ENCODE assay signal across 8 cellular contexts in the genomic region with DNA sequence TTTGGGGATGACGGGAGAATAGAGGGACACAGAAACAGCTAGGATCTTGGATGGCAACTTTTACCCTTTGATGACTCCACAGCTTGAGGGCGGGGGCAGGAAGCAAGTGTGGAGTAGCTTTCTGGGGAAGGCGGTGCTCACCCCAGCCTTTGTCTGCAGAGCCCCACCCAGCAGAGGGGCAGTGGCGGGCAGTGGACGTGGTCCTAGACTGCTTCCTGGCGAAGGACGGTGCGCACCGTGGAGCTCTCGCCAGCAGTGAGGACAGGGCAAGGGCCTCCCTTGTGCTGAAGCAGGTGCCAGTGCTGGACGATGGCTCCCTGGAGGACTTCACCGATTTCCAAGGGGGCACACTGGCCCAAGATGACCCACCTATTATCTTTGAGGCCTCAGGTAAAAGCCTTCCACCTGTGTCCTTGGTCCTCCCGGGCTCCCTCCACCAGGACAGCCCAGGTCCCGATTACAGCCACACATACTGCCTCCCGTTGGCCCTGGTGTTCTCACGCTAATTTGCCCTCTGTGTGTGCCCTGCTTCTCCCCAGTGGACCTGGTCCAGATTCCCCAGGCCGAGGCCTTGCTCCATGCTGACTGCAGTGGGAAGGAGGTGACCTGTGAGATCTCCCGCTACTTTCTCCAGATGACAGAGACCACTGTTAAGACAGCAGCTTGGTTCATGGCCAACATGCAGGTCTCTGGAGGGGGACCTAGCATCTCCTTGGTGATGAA. TPM values are rescaled to one million over a fixed set of nuclear protein-coding genes. Genes with fewer than 3 reads are reported as not detected.
DNase-seq lines count a peak whose midpoint lies in the region; ATAC-seq and TF ChIP-seq lines count a peak whose summit lies in the region.

No MANE protein-coding gene starts in this region.

- peaks cover 54% of the 10 kb centered on the region for H3K4me1 Mint-ChIP-seq in activated B cell treated with CpG ODN at 0.5 μM for 24 hours

- no peaks in the 10 kb centered on the region for H3K27me3 Mint-ChIP-seq in activated B cell treated with CpG ODN at 0.5 μM for 24 hours

- ATAC-seq in GM18505 (IDR thresholded peaks at IDR 0.05; ENCODE audit: unreplicated experiment) (no peak), activated B cell treated with CpG ODN at 0.5 μM for 24 hours (ENCODE audit: low read depth) (no peak), GM21447 (IDR thresholded peaks at IDR 0.05; ENCODE audit: unreplicated experiment) (no peak), HG03280 (IDR thresholded peaks at IDR 0.05; ENCODE audit: unreplicated experiment) (no peak), GM19351 (IDR thresholded peaks at IDR 0.05; ENCODE audit: unreplicated experiment) (no peak), GM21390 (IDR thresholded peaks at IDR 0.05; ENCODE audit: unreplicated experiment) (no peak)

- H3K4me3 Mint-ChIP-seq in activated B cell treated with CpG ODN at 0.5 μM for 24 hours: peak overlapping the region; percentile 97

- DNase-seq in activated B cell treated with CpG ODN at 0.5 μM for 24 hours (no peak), left ventricle myocardium inferior (peak; percentile 39)
- DNase-seq in stimulated activated CD8-positive, alpha-beta memory T cell treated with anti-CD3 and anti-CD28 coated beads, Interleukin-4, amount 100 ng/mL, for 48 hours: peak; percentile 54

- peaks cover 54% of the 10 kb centered on the region for H3K36me3 ChIP-seq in left ventricle myocardium inferior

- H3K27ac ChIP-seq in left ventricle myocardium inferior (replicated peaks): peak overlapping the region; percentile 99

- peak; percentile 38 for TF ChIP-seq POLR2A in GM18505 (IDR thresholded peaks at IDR 0.05; ENCODE audit: borderline replicate concordance, extremely low read depth, insufficient read depth, insufficient read length)

- intact Hi-C loops in activated B cell treated with CpG ODN at 0.5 μM for 24 hours (cut with micrococcal nuclease) (loop anchor here (1.0 kb wide), 3 partner anchors 8 to 26 kb away; no protein-coding TSS in a partner anchor), left ventricle myocardium inferior (cut with micrococcal nuclease) (no loop called here)

- H3K4me1 ChIP-seq in left ventricle myocardium inferior: peaks cover 34% of the 10 kb centered on the region

- peak overlapping the region; percentile 90 for H3K4me3 ChIP-seq in left ventricle myocardium inferior

- POLR2A ChIA-PET in activated B cell treated with CpG ODN at 0.5 μM for 24 hours (lab: Charles Lee): interaction anchor here (0.6 to 5.2 kb wide), 9 partner anchors 10 to 216 kb away, joined by 3 to 173 read pairs (median 22); partner anchors contain the start of genes GAPDH, MRPL51 and VAMP1

- H3K27me3 ChIP-seq in left ventricle myocardium inferior (ENCODE audit: low read depth): no peaks in the 10 kb centered on the region

- H3K9me3 ChIP-seq in left ventricle myocardium inferior (replicated peaks): no peaks in the 10 kb centered on the region

- TF ChIP-seq CTCF in activated B cell treated with CpG ODN at 0.5 μM for 24 hours (IDR thresholded peaks at IDR 0.05): no peak
- TF ChIP-seq CTCF in left ventricle myocardium inferior (IDR thresholded peaks at IDR 0.05; ENCODE audit: borderline replicate concordance): no peak

- H3K36me3 Mint-ChIP-seq in activated B cell treated with CpG ODN at 0.5 μM for 24 hours (ENCODE audit: low read depth): peaks cover 74% of the 10 kb centered on the region

- H3K27ac Mint-ChIP-seq in activated B cell treated with CpG ODN at 0.5 μM for 24 hours: peak overlapping the region; percentile 99

- no peaks in the 10 kb centered on the region for H3K9me3 Mint-ChIP-seq in activated B cell treated with CpG ODN at 0.5 μM for 24 hours

- CTCF ChIA-PET in activated B cell treated with CpG ODN at 0.5 μM for 24 hours (lab: Charles Lee): interaction anchor here (1.8 to 3.1 kb wide), 4 partner anchors 9 to 85 kb away, joined by 6 to 24 read pairs (median 11); no protein-coding TSS in a partner anchor

RNA-seq across cellular contexts. Expression of gene TAPBPL, which starts 1.2 kb away (rescaled TPM):
- total RNA-seq in activated B cell treated with CpG ODN at 0.5 μM for 24 hours (52.5 and 64.0 TPM in 2 replicates), left ventricle myocardium inferior (16.4 TPM)

RNA-seq across cellular contexts. Expression of gene CD27, which starts 8.3 kb away (rescaled TPM):
- total RNA-seq in activated B cell treated with CpG ODN at 0.5 μM for 24 hours (39.3 and 43.8 TPM in 2 replicates), left ventricle myocardium inferior (0.16 TPM)

RNA-seq across cellular contexts. Expression of gene VAMP1, which starts 17.4 kb away (rescaled TPM):
- total RNA-seq in activated B cell treated with CpG ODN at 0.5 μM for 24 hours (32.9 and 34.5 TPM in 2 replicates), left ventricle myocardium inferior (4.2 TPM)

RNA-seq across cellular contexts. Expression of gene MRPL51, which starts 40.0 kb away (rescaled TPM):
- total RNA-seq in activated B cell treated with CpG ODN at 0.5 μM for 24 hours (130 and 145 TPM in 2 replicates), left ventricle myocardium inferior (235 TPM)

RNA-seq across cellular contexts. Expression of gene NCAPD2, which starts 40.8 kb away (rescaled TPM):
- total RNA-seq in activated B cell treated with CpG ODN at 0.5 μM for 24 hours: 38.4 and 40.9 TPM in 2 replicates
- 9.2 TPM for total RNA-seq in left ventricle myocardium inferior

Comparison
In these comparisons a context has a peak if more than half of its experiments do, and no peak if none do; other contexts are left out.
1. RNA of gene CD27, which starts 8.3 kb away (total RNA-seq): 39.3 to 43.8 TPM in activated B cell treated with CpG ODN at 0.5 μM for 24 hours; 0.16 TPM in left ventricle myocardium inferior (single experiment); every median in the first group is over 10 times any median in the second.